In genomic region chr21:44419679-44420078, GRCh38 we compare ENCODE assay signal across 18 cellular contexts.
"Had no signal": no experiment of that assay in that cellular context is flagged by ENCODE, and none has a peak within 500 bp of the region (broad histone marks: within the 10 kb centered on the region; RNA-seq: fewer than 3 reads in every experiment).

No MANE protein-coding gene starts in this region.

- H3K4me1 Mint-ChIP-seq: brain; central memory CD8-positive, alpha-beta T cell had no signal

- H3K27ac ChIP-seq: lower lobe of right lung, right atrium auricular region, upper lobe of left lung had no signal

- H3K4me3 Mint-ChIP-seq: activated T-helper 17 cell treated with anti-CD3 and anti-CD28 coated beads, Interleukin-2, amount 50 U/mL, for 72 hours; brain; central memory CD8-positive, alpha-beta T cell; effector memory CD8-positive, alpha-beta T cell; naive B cell had no signal

- H3K27me3 ChIP-seq: right atrium auricular region, upper lobe of left lung had no signal

- H3K36me3 ChIP-seq: lower lobe of right lung, right atrium auricular region had no signal

- H3K36me3 Mint-ChIP-seq: brain had no signal

- ATAC-seq: activated T-helper 17 cell treated with anti-CD3 and anti-CD28 coated beads, Interleukin-2, amount 50 U/mL, for 72 hours; effector memory CD8-positive, alpha-beta T cell; lower lobe of right lung had no signal

- H3K9me3 ChIP-seq: lower lobe of right lung, right atrium auricular region, upper lobe of left lung had no signal

- H3K27me3 Mint-ChIP-seq: activated T-helper 17 cell treated with anti-CD3 and anti-CD28 coated beads, Interleukin-2, amount 50 U/mL, for 72 hours; central memory CD8-positive, alpha-beta T cell; effector memory CD8-positive, alpha-beta T cell; naive B cell had no signal

- DNase-seq: activated CD4-positive, alpha-beta T cell treated with anti-CD3 and anti-CD28 coated beads for 1 hour; activated CD4-positive, alpha-beta T cell treated with anti-CD3 and anti-CD28 coated beads, Interleukin-2, amount 50 U/mL, for 48 hours; activated CD8-positive, alpha-beta memory T cell treated with anti-CD3 and anti-CD28 coated beads, Interleukin-2, amount 50 U/mL, for 48 hours; activated naive CD4-positive, alpha-beta T cell treated with anti-CD3 and anti-CD28 coated beads, Interleukin-2, amount 50 U/mL, for 16 hours; amygdala; cortex of kidney; effector memory CD8-positive, alpha-beta T cell; erythroblast; hippocampal formation; lower lobe of right lung; naive B cell; nucleus accumbens; stimulated activated naive CD4-positive, alpha-beta T cell treated with Interleukin-2 at 50 U/mL for 16 hours; upper lobe of left lung had no signal

- H3K9me3 Mint-ChIP-seq: central memory CD8-positive, alpha-beta T cell had no signal

- H3K4me1 ChIP-seq: lower lobe of right lung, right atrium auricular region, upper lobe of left lung had no signal

- H3K27ac Mint-ChIP-seq: activated T-helper 17 cell treated with anti-CD3 and anti-CD28 coated beads, Interleukin-2, amount 50 U/mL, for 72 hours had no signal

- H3K4me3 ChIP-seq: lower lobe of right lung, right atrium auricular region, upper lobe of left lung had no signal
